ENCODE assay signal across 2 cellular contexts in genomic region chr5:129104910-129105455, GRCh38.
TF ChIP-seq lines count a peak whose summit lies in the region.

No MANE protein-coding gene starts in this region.

TF ChIP-seq in HepG2, 621 proteins besides CTCF, POLR2A, EP300 and RAD21:
- peak; percentile 97 for TF ChIP-seq MAFF (IDR thresholded peaks at IDR 0.05; ENCODE audit: low read depth, low read length)
- peak; percentile 96 to 98 for TF ChIP-seq MAFK (conservative IDR thresholded peaks at IDR 0.05 in 1 of 2, IDR thresholded peaks at IDR 0.05 in 1 of 2; ENCODE audit: low read length in 2 of 2)
- no peak for TF ChIP-seq IRF2 (CRISPR knock-in tag; IDR thresholded peaks at IDR 0.05)

TF ChIP-seq in K562, 482 proteins besides CTCF, POLR2A, EP300 and RAD21:
- TF ChIP-seq CGGBP1 (CRISPR knock-in tag; IDR thresholded peaks at IDR 0.05) (no peak), ASH1L (IDR thresholded peaks at IDR 0.05; ENCODE audit: borderline replicate concordance, low read depth, partially characterized antibody) (no peak), TSC22D4 (tag; IDR thresholded peaks at IDR 0.05) (no peak), NUFIP1 (IDR thresholded peaks at IDR 0.05; ENCODE audit: partially characterized antibody) (no peak), ZNF316 (IDR thresholded peaks at IDR 0.05) (peak; percentile 97), IFI16 (CRISPR knock-in tag; IDR thresholded peaks at IDR 0.05) (no peak), ZNF253 (CRISPR knock-in tag; conservative IDR thresholded peaks at IDR 0.05) (no peak), ZNF24 (IDR thresholded peaks at IDR 0.05) (no peak), PHTF2 (CRISPR knock-in tag; IDR thresholded peaks at IDR 0.05) (no peak), ZNF764 (CRISPR knock-in tag; IDR thresholded peaks at IDR 0.05; ENCODE audit: low read depth) (no peak), PML (IDR thresholded peaks at IDR 0.05; ENCODE audit: low read length) (no peak), ZBTB1 (CRISPR knock-in tag; IDR thresholded peaks at IDR 0.05; ENCODE audit: borderline replicate concordance, low read depth) (no peak), KAT7 (CRISPR knock-in tag; IDR thresholded peaks at IDR 0.05; ENCODE audit: borderline replicate concordance) (no peak), C11orf30 (IDR thresholded peaks at IDR 0.05; ENCODE audit: low read depth) (peak; percentile 94), ZNF398 (CRISPR knock-in tag; IDR thresholded peaks at IDR 0.05) (no peak), TFAM (CRISPR knock-in tag; conservative IDR thresholded peaks at IDR 0.05) (no peak), ARHGAP35 (IDR thresholded peaks at IDR 0.05; ENCODE audit: partially characterized antibody) (no peak), MAFK (IDR thresholded peaks at IDR 0.05; ENCODE audit: low read length) (peak; percentile 97), MAFF (IDR thresholded peaks at IDR 0.05; ENCODE audit: low read length) (peak; percentile 96), MAFG (tag; conservative IDR thresholded peaks at IDR 0.05) (peak; percentile 93), CTBP1 (IDR thresholded peaks at IDR 0.05; ENCODE audit: borderline replicate concordance) (no peak), MLX (CRISPR knock-in tag; conservative IDR thresholded peaks at IDR 0.05) (no peak), CBX8 (IDR thresholded peaks at IDR 0.05; ENCODE audit: borderline replicate concordance, extremely low read depth, low read depth, low read length, poor library complexity, severe bottlenecking) (no peak), THRAP3 (IDR thresholded peaks at IDR 0.05; ENCODE audit: borderline replicate concordance) (no peak), NFE2 (IDR thresholded peaks at IDR 0.05; ENCODE audit: low read depth) (peak; percentile 58; the same call in 1 of the 2 replicates), E2F6 (IDR thresholded peaks at IDR 0.05; ENCODE audit: borderline replicate concordance in 1 of 2, extremely low read depth in 1 of 2, insufficient read depth in 1 of 2, insufficient read length in 1 of 2, low read depth in 1 of 2, low read length in 1 of 2, poor library complexity in 1 of 2, severe bottlenecking in 1 of 2) (no peak), FOSL1 (tag; conservative IDR thresholded peaks at IDR 0.05) (no peak), NR3C1 (CRISPR knock-in tag; IDR thresholded peaks at IDR 0.05) (no peak), SRSF3 (IDR thresholded peaks at IDR 0.05; ENCODE audit: insufficient read depth, low read length) (no peak)
- TF ChIP-seq, protein P1, sequence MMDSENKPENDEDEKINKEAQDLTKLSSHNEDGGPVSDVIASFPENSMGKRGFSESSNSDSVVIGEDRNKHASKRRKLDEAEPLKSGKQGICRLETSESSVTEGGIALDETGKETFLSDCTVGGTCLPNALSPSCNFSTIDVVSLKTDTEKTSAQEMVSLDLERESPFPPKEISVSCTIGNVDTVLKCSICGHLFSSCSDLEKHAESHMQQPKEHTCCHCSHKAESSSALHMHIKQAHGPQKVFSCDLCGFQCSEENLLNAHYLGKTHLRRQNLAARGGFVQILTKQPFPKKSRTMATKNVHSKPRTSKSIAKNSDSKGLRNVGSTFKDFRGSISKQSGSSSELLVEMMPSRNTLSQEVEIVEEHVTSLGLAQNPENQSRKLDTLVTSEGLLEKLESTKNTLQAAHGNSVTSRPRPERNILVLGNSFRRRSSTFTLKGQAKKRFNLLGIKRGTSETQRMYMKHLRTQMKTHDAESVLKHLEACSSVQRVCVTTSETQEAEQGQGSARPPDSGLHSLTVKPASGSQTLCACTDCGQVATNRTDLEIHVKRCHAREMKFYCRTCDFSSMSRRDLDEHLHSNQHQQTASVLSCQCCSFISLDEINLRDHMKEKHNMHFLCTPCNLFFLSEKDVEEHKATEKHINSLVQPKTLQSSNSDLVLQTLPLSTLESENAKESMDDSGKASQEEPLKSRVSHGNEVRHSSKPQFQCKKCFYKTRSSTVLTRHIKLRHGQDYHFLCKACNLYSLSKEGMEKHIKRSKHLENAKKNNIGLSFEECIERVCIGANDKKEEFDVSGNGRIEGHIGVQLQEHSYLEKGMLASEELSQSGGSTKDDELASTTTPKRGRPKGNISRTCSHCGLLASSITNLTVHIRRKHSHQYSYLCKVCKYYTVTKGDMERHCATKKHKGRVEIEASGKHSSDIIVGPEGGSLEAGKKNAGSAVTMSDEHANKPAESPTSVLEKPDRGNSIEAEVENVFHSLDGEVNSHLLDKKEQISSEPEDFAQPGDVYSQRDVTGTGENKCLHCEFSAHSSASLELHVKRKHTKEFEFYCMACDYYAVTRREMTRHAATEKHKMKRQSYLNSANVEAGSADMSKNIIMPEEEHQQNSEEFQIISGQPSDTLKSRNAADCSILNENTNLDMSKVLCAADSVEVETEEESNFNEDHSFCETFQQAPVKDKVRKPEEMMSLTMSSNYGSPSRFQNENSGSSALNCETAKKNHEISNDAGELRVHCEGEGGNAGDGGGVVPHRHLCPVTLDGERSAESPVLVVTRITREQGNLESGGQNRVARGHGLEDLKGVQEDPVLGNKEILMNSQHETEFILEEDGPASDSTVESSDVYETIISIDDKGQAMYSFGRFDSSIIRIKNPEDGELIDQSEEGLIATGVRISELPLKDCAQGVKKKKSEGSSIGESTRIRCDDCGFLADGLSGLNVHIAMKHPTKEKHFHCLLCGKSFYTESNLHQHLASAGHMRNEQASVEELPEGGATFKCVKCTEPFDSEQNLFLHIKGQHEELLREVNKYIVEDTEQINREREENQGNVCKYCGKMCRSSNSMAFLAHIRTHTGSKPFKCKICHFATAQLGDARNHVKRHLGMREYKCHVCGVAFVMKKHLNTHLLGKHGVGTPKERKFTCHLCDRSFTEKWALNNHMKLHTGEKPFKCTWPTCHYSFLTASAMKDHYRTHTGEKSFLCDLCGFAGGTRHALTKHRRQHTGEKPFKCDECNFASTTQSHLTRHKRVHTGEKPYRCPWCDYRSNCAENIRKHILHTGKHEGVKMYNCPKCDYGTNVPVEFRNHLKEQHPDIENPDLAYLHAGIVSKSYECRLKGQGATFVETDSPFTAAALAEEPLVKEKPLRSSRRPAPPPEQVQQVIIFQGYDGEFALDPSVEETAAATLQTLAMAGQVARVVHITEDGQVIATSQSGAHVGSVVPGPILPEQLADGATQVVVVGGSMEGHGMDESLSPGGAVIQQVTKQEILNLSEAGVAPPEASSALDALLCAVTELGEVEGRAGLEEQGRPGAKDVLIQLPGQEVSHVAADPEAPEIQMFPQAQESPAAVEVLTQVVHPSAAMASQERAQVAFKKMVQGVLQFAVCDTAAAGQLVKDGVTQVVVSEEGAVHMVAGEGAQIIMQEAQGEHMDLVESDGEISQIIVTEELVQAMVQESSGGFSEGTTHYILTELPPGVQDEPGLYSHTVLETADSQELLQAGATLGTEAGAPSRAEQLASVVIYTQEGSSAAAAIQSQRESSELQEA (IDR thresholded peaks at IDR 0.05; ENCODE audit: low read depth) = no peak
- TF ChIP-seq, protein P2, sequence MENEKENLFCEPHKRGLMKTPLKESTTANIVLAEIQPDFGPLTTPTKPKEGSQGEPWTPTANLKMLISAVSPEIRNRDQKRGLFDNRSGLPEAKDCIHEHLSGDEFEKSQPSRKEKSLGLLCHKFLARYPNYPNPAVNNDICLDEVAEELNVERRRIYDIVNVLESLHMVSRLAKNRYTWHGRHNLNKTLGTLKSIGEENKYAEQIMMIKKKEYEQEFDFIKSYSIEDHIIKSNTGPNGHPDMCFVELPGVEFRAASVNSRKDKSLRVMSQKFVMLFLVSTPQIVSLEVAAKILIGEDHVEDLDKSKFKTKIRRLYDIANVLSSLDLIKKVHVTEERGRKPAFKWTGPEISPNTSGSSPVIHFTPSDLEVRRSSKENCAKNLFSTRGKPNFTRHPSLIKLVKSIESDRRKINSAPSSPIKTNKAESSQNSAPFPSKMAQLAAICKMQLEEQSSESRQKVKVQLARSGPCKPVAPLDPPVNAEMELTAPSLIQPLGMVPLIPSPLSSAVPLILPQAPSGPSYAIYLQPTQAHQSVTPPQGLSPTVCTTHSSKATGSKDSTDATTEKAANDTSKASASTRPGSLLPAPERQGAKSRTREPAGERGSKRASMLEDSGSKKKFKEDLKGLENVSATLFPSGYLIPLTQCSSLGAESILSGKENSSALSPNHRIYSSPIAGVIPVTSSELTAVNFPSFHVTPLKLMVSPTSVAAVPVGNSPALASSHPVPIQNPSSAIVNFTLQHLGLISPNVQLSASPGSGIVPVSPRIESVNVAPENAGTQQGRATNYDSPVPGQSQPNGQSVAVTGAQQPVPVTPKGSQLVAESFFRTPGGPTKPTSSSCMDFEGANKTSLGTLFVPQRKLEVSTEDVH (IDR thresholded peaks at IDR 0.05; ENCODE audit: low read depth, partially characterized antibody) = no peak
- TF ChIP-seq, protein P3, sequence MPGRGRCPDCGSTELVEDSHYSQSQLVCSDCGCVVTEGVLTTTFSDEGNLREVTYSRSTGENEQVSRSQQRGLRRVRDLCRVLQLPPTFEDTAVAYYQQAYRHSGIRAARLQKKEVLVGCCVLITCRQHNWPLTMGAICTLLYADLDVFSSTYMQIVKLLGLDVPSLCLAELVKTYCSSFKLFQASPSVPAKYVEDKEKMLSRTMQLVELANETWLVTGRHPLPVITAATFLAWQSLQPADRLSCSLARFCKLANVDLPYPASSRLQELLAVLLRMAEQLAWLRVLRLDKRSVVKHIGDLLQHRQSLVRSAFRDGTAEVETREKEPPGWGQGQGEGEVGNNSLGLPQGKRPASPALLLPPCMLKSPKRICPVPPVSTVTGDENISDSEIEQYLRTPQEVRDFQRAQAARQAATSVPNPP (IDR thresholded peaks at IDR 0.05; ENCODE audit: borderline replicate concordance, insufficient read depth, insufficient read length) = no peak
- TF ChIP-seq, protein P4, sequence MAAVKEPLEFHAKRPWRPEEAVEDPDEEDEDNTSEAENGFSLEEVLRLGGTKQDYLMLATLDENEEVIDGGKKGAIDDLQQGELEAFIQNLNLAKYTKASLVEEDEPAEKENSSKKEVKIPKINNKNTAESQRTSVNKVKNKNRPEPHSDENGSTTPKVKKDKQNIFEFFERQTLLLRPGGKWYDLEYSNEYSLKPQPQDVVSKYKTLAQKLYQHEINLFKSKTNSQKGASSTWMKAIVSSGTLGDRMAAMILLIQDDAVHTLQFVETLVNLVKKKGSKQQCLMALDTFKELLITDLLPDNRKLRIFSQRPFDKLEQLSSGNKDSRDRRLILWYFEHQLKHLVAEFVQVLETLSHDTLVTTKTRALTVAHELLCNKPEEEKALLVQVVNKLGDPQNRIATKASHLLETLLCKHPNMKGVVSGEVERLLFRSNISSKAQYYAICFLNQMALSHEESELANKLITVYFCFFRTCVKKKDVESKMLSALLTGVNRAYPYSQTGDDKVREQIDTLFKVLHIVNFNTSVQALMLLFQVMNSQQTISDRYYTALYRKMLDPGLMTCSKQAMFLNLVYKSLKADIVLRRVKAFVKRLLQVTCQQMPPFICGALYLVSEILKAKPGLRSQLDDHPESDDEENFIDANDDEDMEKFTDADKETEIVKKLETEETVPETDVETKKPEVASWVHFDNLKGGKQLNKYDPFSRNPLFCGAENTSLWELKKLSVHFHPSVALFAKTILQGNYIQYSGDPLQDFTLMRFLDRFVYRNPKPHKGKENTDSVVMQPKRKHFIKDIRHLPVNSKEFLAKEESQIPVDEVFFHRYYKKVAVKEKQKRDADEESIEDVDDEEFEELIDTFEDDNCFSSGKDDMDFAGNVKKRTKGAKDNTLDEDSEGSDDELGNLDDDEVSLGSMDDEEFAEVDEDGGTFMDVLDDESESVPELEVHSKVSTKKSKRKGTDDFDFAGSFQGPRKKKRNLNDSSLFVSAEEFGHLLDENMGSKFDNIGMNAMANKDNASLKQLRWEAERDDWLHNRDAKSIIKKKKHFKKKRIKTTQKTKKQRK (IDR thresholded peaks at IDR 0.05; ENCODE audit: borderline replicate concordance, low read depth, low read length) = no peak
- TF ChIP-seq, protein P5, sequence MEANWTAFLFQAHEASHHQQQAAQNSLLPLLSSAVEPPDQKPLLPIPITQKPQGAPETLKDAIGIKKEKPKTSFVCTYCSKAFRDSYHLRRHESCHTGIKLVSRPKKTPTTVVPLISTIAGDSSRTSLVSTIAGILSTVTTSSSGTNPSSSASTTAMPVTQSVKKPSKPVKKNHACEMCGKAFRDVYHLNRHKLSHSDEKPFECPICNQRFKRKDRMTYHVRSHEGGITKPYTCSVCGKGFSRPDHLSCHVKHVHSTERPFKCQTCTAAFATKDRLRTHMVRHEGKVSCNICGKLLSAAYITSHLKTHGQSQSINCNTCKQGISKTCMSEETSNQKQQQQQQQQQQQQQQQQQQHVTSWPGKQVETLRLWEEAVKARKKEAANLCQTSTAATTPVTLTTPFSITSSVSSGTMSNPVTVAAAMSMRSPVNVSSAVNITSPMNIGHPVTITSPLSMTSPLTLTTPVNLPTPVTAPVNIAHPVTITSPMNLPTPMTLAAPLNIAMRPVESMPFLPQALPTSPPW (CRISPR knock-in tag; IDR thresholded peaks at IDR 0.05) = no peak
